In genomic region chr5:143398451-143399237, GRCh38 we compare ENCODE assay signal across 8 cellular contexts. TPM values are rescaled to one million over a fixed set of nuclear protein-coding genes. Genes with fewer than 3 reads are reported as not detected.
DNase-seq lines count a peak whose midpoint lies in the region; ATAC-seq and TF ChIP-seq lines count a peak whose summit lies in the region.

No MANE protein-coding gene starts in this region.

- peaks cover 61% of the 10 kb centered on the region for H3K4me1 Mint-ChIP-seq in activated CD8-positive, alpha-beta memory T cell treated with anti-CD3 and anti-CD28 coated beads, Interleukin-2, amount 10 ng/mL, durations not matched to agents 7 days and 5 days
- H3K4me1 Mint-ChIP-seq in activated CD4-positive, alpha-beta memory T cell treated with anti-CD3 and anti-CD28 coated beads for 36 hours (ENCODE audit: low read depth), result peaks cover 64% of the 10 kb centered on the region
- H3K4me1 Mint-ChIP-seq in immature natural killer cell, result peaks cover 84 to 88% of the 10 kb centered on the region in 2 donors

- peak overlapping the region; percentile 88 for H3K4me3 Mint-ChIP-seq in activated CD8-positive, alpha-beta memory T cell treated with anti-CD3 and anti-CD28 coated beads, Interleukin-2, amount 10 ng/mL, durations not matched to agents 7 days and 5 days
- peak overlapping the region; percentile 88 for H3K4me3 Mint-ChIP-seq in activated CD4-positive, alpha-beta memory T cell treated with anti-CD3 and anti-CD28 coated beads for 36 hours
- H3K4me3 Mint-ChIP-seq in immature natural killer cell, result peak overlapping the region; percentile 91 to 95 (median 93)

- H3K9me3 ChIP-seq in body of pancreas, result no peaks in the 10 kb centered on the region
- H3K9me3 ChIP-seq in adrenal gland (replicated peaks in 1 of 3), result peaks cover 0 to 5% (median 0%) of the 10 kb centered on the region in 3 donors

- TF ChIP-seq CTCF in body of pancreas (IDR thresholded peaks at IDR 0.05) (no peak), adrenal gland (IDR thresholded peaks at IDR 0.05) (no peak)

- POLR2A ChIA-PET in activated CD4-positive, alpha-beta memory T cell treated with anti-CD3 and anti-CD28 coated beads for 36 hours (lab: Charles Lee), result no interaction called here

- CTCF ChIA-PET in activated CD8-positive, alpha-beta memory T cell treated with anti-CD3 and anti-CD28 coated beads, Interleukin-2, amount 10 ng/mL, durations not matched to agents 7 days and 5 days (lab: Charles Lee), result interaction anchor here (0.6 to 2.2 kb wide), 3 partner anchors 105 to 427 kb away, joined by 3 to 6 read pairs (median 3); no protein-coding TSS in a partner anchor
- CTCF ChIA-PET in activated CD4-positive, alpha-beta memory T cell treated with anti-CD3 and anti-CD28 coated beads for 36 hours (lab: Charles Lee), result interaction anchor here (0.6 to 1.4 kb wide), 3 partner anchors 201 to 396 kb away, joined by 3 to 4 read pairs (median 4); no protein-coding TSS in a partner anchor

- H3K4me3 ChIP-seq in body of pancreas, result no peak overlapping the region
- peak overlapping the region in 1 of 4 donors; percentile 84 for H3K4me3 ChIP-seq in adrenal gland

- H3K4me1 ChIP-seq in body of pancreas, result peaks cover 74% of the 10 kb centered on the region
- H3K4me1 ChIP-seq in adrenal gland (replicated peaks in 1 of 2), result peaks cover 10 to 67% of the 10 kb centered on the region in 2 donors

- peaks cover 41% of the 10 kb centered on the region for H3K36me3 Mint-ChIP-seq in activated CD8-positive, alpha-beta memory T cell treated with anti-CD3 and anti-CD28 coated beads, Interleukin-2, amount 10 ng/mL, durations not matched to agents 7 days and 5 days
- peaks cover 27% of the 10 kb centered on the region for H3K36me3 Mint-ChIP-seq in activated CD4-positive, alpha-beta memory T cell treated with anti-CD3 and anti-CD28 coated beads for 36 hours
- peaks cover 15 to 24% (median 20%) of the 10 kb centered on the region in 3 donors for H3K36me3 Mint-ChIP-seq in immature natural killer cell

- 37% methylated on average over 8 of the region's 8 CpGs for WGBS in body of pancreas, 2 donors
- WGBS in adrenal gland, 4 donors, result 63 to 70% (median 66%) methylated on average over 8 of the region's 8 CpGs

- TF ChIP-seq POLR2A in body of pancreas (IDR thresholded peaks at IDR 0.05), result no peak
- TF ChIP-seq POLR2A in adrenal gland (IDR thresholded peaks at IDR 0.05), result no peak

- no peak for DNase-seq in activated CD8-positive, alpha-beta memory T cell treated with anti-CD3 and anti-CD28 coated beads, Interleukin-2, amount 10 ng/mL, durations not matched to agents 7 days and 5 days
- no peak for DNase-seq in activated CD8-positive, alpha-beta memory T cell treated with anti-CD3 and anti-CD28 coated beads for 24 hours
- DNase-seq in activated CD4-positive, alpha-beta memory T cell treated with anti-CD3 and anti-CD28 coated beads for 36 hours, result no peak
- DNase-seq in immature natural killer cell, result no peak
- no peak for DNase-seq in body of pancreas
- no peak for DNase-seq in adrenal gland

- no peaks in the 10 kb centered on the region for H3K9me3 Mint-ChIP-seq in activated CD8-positive, alpha-beta memory T cell treated with anti-CD3 and anti-CD28 coated beads, Interleukin-2, amount 10 ng/mL, durations not matched to agents 7 days and 5 days (ENCODE audit: low read depth)
- no peaks in the 10 kb centered on the region for H3K9me3 Mint-ChIP-seq in activated CD4-positive, alpha-beta memory T cell treated with anti-CD3 and anti-CD28 coated beads for 36 hours
- H3K9me3 Mint-ChIP-seq in immature natural killer cell, result no peaks in the 10 kb centered on the region

- no peak overlapping the region for H3K27ac Mint-ChIP-seq in activated CD8-positive, alpha-beta memory T cell treated with anti-CD3 and anti-CD28 coated beads, Interleukin-2, amount 10 ng/mL, durations not matched to agents 7 days and 5 days
- H3K27ac Mint-ChIP-seq in activated CD4-positive, alpha-beta memory T cell treated with anti-CD3 and anti-CD28 coated beads for 36 hours, result peak overlapping the region; percentile 49
- peak overlapping the region; percentile 35 to 65 (median 52) for H3K27ac Mint-ChIP-seq in immature natural killer cell

- H3K27ac ChIP-seq in temporal lobe (ENCODE audit: low read depth, low read length), result peak overlapping the region; percentile 50
- H3K27ac ChIP-seq in body of pancreas, result no peak overlapping the region
- no peak overlapping the region for H3K27ac ChIP-seq in adrenal gland

- intact Hi-C loops in activated CD4-positive, alpha-beta memory T cell treated with anti-CD3 and anti-CD28 coated beads for 36 hours (cut with micrococcal nuclease), result loop anchor here (5.0 kb wide), 1 partner anchor 86 kb away; no protein-coding TSS in a partner anchor
- intact Hi-C loops in body of pancreas (cut with DNase I) (no loop called here), adrenal gland (cut with DNase I) (no loop called here)

- no peaks in the 10 kb centered on the region for H3K27me3 Mint-ChIP-seq in activated CD8-positive, alpha-beta memory T cell treated with anti-CD3 and anti-CD28 coated beads, Interleukin-2, amount 10 ng/mL, durations not matched to agents 7 days and 5 days
- no peaks in the 10 kb centered on the region for H3K27me3 Mint-ChIP-seq in activated CD4-positive, alpha-beta memory T cell treated with anti-CD3 and anti-CD28 coated beads for 36 hours
- peaks cover 0 to 13% (median 5%) of the 10 kb centered on the region in 3 donors for H3K27me3 Mint-ChIP-seq in immature natural killer cell (ENCODE audit: low read depth in 3 of 3)

- H3K27me3 ChIP-seq in body of pancreas (no peaks in the 10 kb centered on the region), adrenal gland (no peaks in the 10 kb centered on the region)

- ATAC-seq in activated CD8-positive, alpha-beta memory T cell treated with anti-CD3 and anti-CD28 coated beads, Interleukin-2, amount 10 ng/mL, durations not matched to agents 7 days and 5 days, result no peak
- no peak for ATAC-seq in body of pancreas
- ATAC-seq in HG03354 (IDR thresholded peaks at IDR 0.05; ENCODE audit: poor library complexity, severe bottlenecking, unreplicated experiment), result no peak

- no peaks in the 10 kb centered on the region for H3K36me3 ChIP-seq in body of pancreas (replicated peaks in 1 of 2; ENCODE audit: insufficient read depth in 1 of 2, low read depth in 2 of 2)
- H3K36me3 ChIP-seq in adrenal gland (replicated peaks in 1 of 2), result peaks cover 0 to 4% of the 10 kb centered on the region in 2 donors

RNA-seq across cellular contexts. Expression of gene NR3C1, which starts 4.8 kb away (rescaled TPM):
- 10 to 100 TPM; 66.2 to 77.9 TPM for total RNA-seq in activated CD8-positive, alpha-beta memory T cell treated with anti-CD3 and anti-CD28 coated beads, Interleukin-2, amount 10 ng/mL, durations not matched to agents 7 days and 5 days
- 10 to 100 TPM; 48.6 to 53.9 TPM for total RNA-seq in activated CD4-positive, alpha-beta memory T cell treated with anti-CD3 and anti-CD28 coated beads for 36 hours
- 100 to 1,000 TPM in 1 of 3 donors, 10 to 100 TPM in 2; 87.3 to 142 (median 92.6) TPM for polyA plus RNA-seq in immature natural killer cell
- 11.1 TPM for total RNA-seq in temporal lobe
- 10 to 100 TPM; 18.5 to 25.2 TPM for total RNA-seq in body of pancreas
- total RNA-seq in adrenal gland, result 10 to 100 TPM; 16.7 to 35.5 (median 31.1) TPM
- polyA plus RNA-seq in adrenal gland, result 10 to 100 TPM in 2 of 3 donors, 1 to 10 TPM in 1; 7.5 to 15.8 (median 10.2) TPM
